1 cellular context compared by ENCODE assay signal in the genomic region with DNA sequence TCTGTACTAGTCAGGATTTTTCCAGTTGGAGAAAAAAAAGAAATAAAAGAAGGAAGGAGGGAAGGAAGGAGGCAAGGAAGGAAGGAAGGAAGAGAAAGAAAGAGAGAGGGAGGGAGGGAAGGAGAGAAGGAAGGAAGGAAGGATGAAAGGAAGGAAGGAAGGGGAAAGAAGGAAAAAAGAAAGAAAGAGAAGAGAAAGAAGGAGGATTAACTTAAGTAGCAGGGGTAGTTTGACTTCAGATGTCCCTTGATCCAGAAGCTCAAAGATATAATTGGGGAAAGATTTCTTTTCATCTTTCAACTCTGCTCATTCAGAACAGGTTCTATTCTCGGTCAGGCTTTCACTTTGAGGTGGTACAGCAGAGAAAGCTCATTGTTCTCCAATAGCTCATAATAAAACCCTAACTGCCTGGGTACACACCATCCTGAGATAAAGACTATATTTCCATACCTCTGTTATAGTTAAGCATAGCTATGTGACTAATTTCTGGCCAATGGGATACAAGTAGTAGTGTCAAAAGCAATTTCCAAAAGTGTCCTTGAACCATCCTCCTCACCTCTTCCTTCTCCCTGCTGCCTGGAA.
A peak's percentile ranks its signal among the peaks of the same experiment; 100 is the strongest.
TF ChIP-seq lines count a peak whose summit lies in the region.

No MANE protein-coding gene starts in this region.

TF ChIP-seq in GM12878, 131 proteins besides CTCF, POLR2A, EP300 and RAD21:
- no peak for TF ChIP-seq BRCA1 (IDR thresholded peaks at IDR 0.05; ENCODE audit: low read depth, low read length)
- 0 out of 2 replicates have a peak, but pooled peaks have one; percentile 48 for TF ChIP-seq YBX1 (IDR thresholded peaks at IDR 0.05)
- peak; percentile 65 for TF ChIP-seq NBN (IDR thresholded peaks at IDR 0.05)
- no peak for TF ChIP-seq SUZ12 (IDR thresholded peaks at IDR 0.05; ENCODE audit: unreplicated experiment)
- peak; percentile 14 to 65; a peak in 3 of 4 replicates for TF ChIP-seq IKZF2 (IDR thresholded peaks at IDR 0.05)
- no peak for TF ChIP-seq NFIC (IDR thresholded peaks at IDR 0.05; ENCODE audit: low read depth, low read length)
- 0 out of 2 replicates have a peak, but pooled peaks have one; percentile 6 for TF ChIP-seq JUNB (IDR thresholded peaks at IDR 0.05)
- no peak for TF ChIP-seq CBX5 (IDR thresholded peaks at IDR 0.05; ENCODE audit: low read depth)
- peak; percentile 63 for TF ChIP-seq MTA2 (IDR thresholded peaks at IDR 0.05; ENCODE audit: low read depth)
- no peak for TF ChIP-seq FOS (IDR thresholded peaks at IDR 0.05; ENCODE audit: borderline replicate concordance, extremely low read depth, insufficient read length)
- no peak for TF ChIP-seq POLR2AphosphoS5 (IDR thresholded peaks at IDR 0.05; ENCODE audit: low read length)
- no peak for TF ChIP-seq RUNX3 (IDR thresholded peaks at IDR 0.05; ENCODE audit: low read length)
- TF ChIP-seq IKZF1 (conservative IDR thresholded peaks at IDR 0.05) = peak; percentile 34
- TF ChIP-seq, protein P1, sequence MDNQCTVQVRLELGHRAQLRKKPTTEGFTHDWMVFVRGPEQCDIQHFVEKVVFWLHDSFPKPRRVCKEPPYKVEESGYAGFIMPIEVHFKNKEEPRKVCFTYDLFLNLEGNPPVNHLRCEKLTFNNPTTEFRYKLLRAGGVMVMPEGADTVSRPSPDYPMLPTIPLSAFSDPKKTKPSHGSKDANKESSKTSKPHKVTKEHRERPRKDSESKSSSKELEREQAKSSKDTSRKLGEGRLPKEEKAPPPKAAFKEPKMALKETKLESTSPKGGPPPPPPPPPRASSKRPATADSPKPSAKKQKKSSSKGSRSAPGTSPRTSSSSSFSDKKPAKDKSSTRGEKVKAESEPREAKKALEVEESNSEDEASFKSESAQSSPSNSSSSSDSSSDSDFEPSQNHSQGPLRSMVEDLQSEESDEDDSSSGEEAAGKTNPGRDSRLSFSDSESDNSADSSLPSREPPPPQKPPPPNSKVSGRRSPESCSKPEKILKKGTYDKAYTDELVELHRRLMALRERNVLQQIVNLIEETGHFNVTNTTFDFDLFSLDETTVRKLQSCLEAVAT (IDR thresholded peaks at IDR 0.05) = 0 out of 2 replicates have a peak, but pooled peaks have one; percentile 33
- peak; percentile 51; the same call in 1 of the 2 replicates for TF ChIP-seq HDGF (IDR thresholded peaks at IDR 0.05)
- peak; percentile 27 for TF ChIP-seq SMAD1 (IDR thresholded peaks at IDR 0.05; ENCODE audit: low read depth, partially characterized antibody)
- TF ChIP-seq RELB (IDR thresholded peaks at IDR 0.05; ENCODE audit: low read depth) = peak; percentile 50; the same call in 1 of the 2 replicates
- TF ChIP-seq DPF2 (IDR thresholded peaks at IDR 0.05) = peak; percentile 55; the same call in 1 of the 2 replicates
